9 cellular contexts compared by ENCODE assay signal in genomic region chr7:98619450-98620321, GRCh38. TPM values are rescaled to one million over a fixed set of nuclear protein-coding genes. Genes with fewer than 3 reads are reported as not detected.
A peak's percentile ranks its signal among the peaks of the same experiment; 100 is the strongest.
DNase-seq lines count a peak whose midpoint lies in the region; ATAC-seq and TF ChIP-seq lines count a peak whose summit lies in the region.
"Had no signal": no experiment of that assay in that cellular context is flagged by ENCODE, and none has a peak within 500 bp of the region (broad histone marks: within the 10 kb centered on the region; RNA-seq: fewer than 3 reads in every experiment).

No MANE protein-coding gene starts in this region.

- H3K4me1 ChIP-seq in right atrium auricular region: peaks cover 0 to 22% of the 10 kb centered on the region in 2 donors
- 0 out of 2 replicates have a peak, but pooled peaks cover 7% of the 10 kb centered on the region for H3K4me1 ChIP-seq in Panc1 (ENCODE audit: control insufficient read depth, insufficient read depth, low read length)
- H3K4me1 ChIP-seq in iPS-18a (ENCODE audit: control insufficient read depth, low read depth, low read length): peaks cover 12% of the 10 kb centered on the region
- peaks cover 7% of the 10 kb centered on the region for H3K4me1 ChIP-seq in upper lobe of right lung

- ATAC-seq in Right ventricle myocardium inferior (peak; percentile 68), Panc1 (peak; percentile 75), upper lobe of right lung (peak; percentile 57), GM21717 (IDR thresholded peaks at IDR 0.05; ENCODE audit: unreplicated experiment) (no peak), GM19328 (IDR thresholded peaks at IDR 0.05; ENCODE audit: unreplicated experiment) (no peak)

- H3K9me3 ChIP-seq in right atrium auricular region (no peaks in the 10 kb centered on the region), Panc1 (ENCODE audit: control insufficient read depth, insufficient read depth, low read depth, low read length) (no peaks in the 10 kb centered on the region), iPS-18a (ENCODE audit: control insufficient read depth, low read depth, low read length) (no peaks in the 10 kb centered on the region), upper lobe of right lung (no peaks in the 10 kb centered on the region)

- POLR2A ChIA-PET in Panc1 (lab: Charles Lee): no interaction called here

- CTCF ChIA-PET in Panc1 (lab: Charles Lee): no interaction called here

- H3K27ac ChIP-seq in right atrium auricular region: no peak overlapping the region
- H3K27ac ChIP-seq in Panc1 (ENCODE audit: low read length): no peak overlapping the region
- H3K27ac ChIP-seq in iPS-18a (ENCODE audit: low read length): no peak overlapping the region
- H3K27ac ChIP-seq in upper lobe of right lung: no peak overlapping the region

- H3K36me3 ChIP-seq in right atrium auricular region: no peaks in the 10 kb centered on the region
- H3K36me3 ChIP-seq in Panc1 (ENCODE audit: control insufficient read depth, insufficient read depth, low read length): no peaks in the 10 kb centered on the region
- no peaks in the 10 kb centered on the region for H3K36me3 ChIP-seq in iPS-18a (ENCODE audit: control insufficient read depth, low read depth, low read length)
- no peaks in the 10 kb centered on the region for H3K36me3 ChIP-seq in upper lobe of right lung

- intact Hi-C loops in Right ventricle myocardium inferior (cut with DNase I) (loop anchor here (10.0 kb wide), 1 partner anchor 215 kb away; no protein-coding TSS in a partner anchor), Panc1 (cut with micrococcal nuclease; ENCODE audit: unreplicated experiment) (no loop called here), upper lobe of right lung (cut with DNase I) (no loop called here)

- in situ Hi-C loops in Panc1 (cut with HindIII; ENCODE audit: low pct_unique_long_range_greater_than_20kb, low sequenced_read_pairs): no loop called here

- TF ChIP-seq CTCF in right atrium auricular region (IDR thresholded peaks at IDR 0.05): no peak
- TF ChIP-seq CTCF in Panc1 (IDR thresholded peaks at IDR 0.05): no peak
- no peak for TF ChIP-seq CTCF in upper lobe of right lung (IDR thresholded peaks at IDR 0.05)

- no peak overlapping the region for H3K9ac ChIP-seq in iPS-18a (ENCODE audit: low read length)

- no peak for DNase-seq in Right ventricle myocardium inferior (ENCODE audit: missing footprints)
- DNase-seq in right atrium auricular region (ENCODE audit: low spot score): no peak
- DNase-seq in Panc1 (ENCODE audit: low read depth, low spot score): no peak
- no peak for DNase-seq in upper lobe of right lung
- no peak for DNase-seq in dedifferentiated amniotic fluid mesenchymal stem cell (ENCODE audit: extremely low spot score)
- DNase-seq: activated CD4-positive, alpha-beta T cell treated with anti-CD3 and anti-CD28 coated beads, Interleukin-2, amount 50 U/mL, for 1 hour had no signal

- no TSS peak for BruUV-seq in Panc1 (replicated peaks; lab: Mats Ljungman, UMichigan)

- H3K27me3 ChIP-seq in right atrium auricular region (peaks cover 0 to 19% of the 10 kb centered on the region in 2 donors), Panc1 (ENCODE audit: control insufficient read depth, insufficient read depth, low read length) (peaks cover 30% of the 10 kb centered on the region), iPS-18a (ENCODE audit: control insufficient read depth, insufficient read depth, low read length) (peaks cover 55% of the 10 kb centered on the region), upper lobe of right lung (peaks cover 46% of the 10 kb centered on the region)

- H3K4me3 ChIP-seq in right atrium auricular region (no peak overlapping the region), Panc1 (ENCODE audit: low read depth in 2 of 2, low read length in 2 of 2) (peak overlapping the region; percentile 22 to 55), iPS-18a (ENCODE audit: low read length) (peak overlapping the region; percentile 8), upper lobe of right lung (peak overlapping the region; percentile 25)

RNA-seq across cellular contexts. Expression of gene NPTX2, which starts 2.6 kb away (rescaled TPM):
- total RNA-seq in Right ventricle myocardium inferior: 3.1 TPM
- total RNA-seq in right atrium auricular region: 1 to 10 TPM; 3.8 to 6.7 TPM
- 0.15 TPM for total RNA-seq in Panc1 (2021; ENCODE audit: unreplicated experiment)
- not detected for polyA plus RNA-seq in Panc1 (2012; ENCODE audit: insufficient read length)
- total RNA-seq in upper lobe of right lung: 2.1 TPM

Comparison
In these comparisons a context has a peak if more than half of its experiments do, and no peak if none do; other contexts are left out.
1. ATAC-seq: peak in Right ventricle myocardium inferior (single experiment), Panc1 (single experiment) and upper lobe of right lung (single experiment); none in GM21717 (single experiment) and GM19328 (single experiment).
2. H3K4me3 ChIP-seq: peak in Panc1 (2 of 2), iPS-18a (single experiment) and upper lobe of right lung (single experiment); none in right atrium auricular region (0 of 2).